ENCODE assay signal across 8 cellular contexts in the genomic region with DNA sequence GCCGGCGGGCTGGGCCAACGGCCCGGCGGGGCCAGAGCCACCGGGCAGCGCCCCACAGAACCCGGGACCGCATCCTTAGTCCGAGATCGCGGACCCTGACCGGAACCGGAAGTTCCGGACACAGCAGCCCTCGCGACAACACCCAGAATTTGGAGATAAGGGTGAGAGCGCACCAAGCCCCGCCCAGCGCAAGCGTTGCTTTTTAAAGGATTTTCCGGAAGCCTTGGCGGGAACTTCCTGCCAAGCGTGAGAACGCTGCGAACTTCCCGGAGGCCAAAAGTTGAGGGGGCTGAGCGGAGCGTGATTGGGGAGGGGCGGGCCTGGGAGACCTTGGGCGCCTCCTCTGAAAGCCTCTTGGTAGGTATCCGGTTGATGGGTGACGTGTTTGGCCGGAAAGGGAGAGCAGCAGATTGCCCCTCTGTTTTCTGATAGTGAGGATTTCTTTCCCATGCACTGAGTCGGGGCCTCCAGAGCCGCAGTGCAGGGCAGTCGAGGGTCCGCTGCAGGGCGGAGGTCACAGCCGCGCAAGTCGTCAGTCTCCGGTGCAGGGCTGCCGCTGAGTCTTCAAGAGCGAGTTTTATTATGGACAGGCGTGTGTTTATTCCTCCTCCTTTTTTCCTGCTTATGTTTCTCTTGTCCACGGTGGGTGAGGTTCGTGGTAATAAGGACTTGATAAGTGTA. TPM values are rescaled to one million over a fixed set of nuclear protein-coding genes. Genes with fewer than 3 reads are reported as not detected.
DNase-seq lines count a peak whose midpoint lies in the region; ATAC-seq and TF ChIP-seq lines count a peak whose summit lies in the region.

Gene MTRF1L, minus strand, starts transcription at position 97 of the 681 bp plus-strand sequence. Its CDS starts 24 bp downstream, at position 73.

- H3K27ac Mint-ChIP-seq in IgD-negative memory B cell, result peak within 1 kb of the TSS; percentile 88 to 95 (median 89)

- peaks cover 33% of the 10 kb centered on the region for H3K4me1 ChIP-seq in PC-9 (replicated peaks; ENCODE audit: insufficient read depth)

- BruUV-seq in PC-9 (replicated peaks; lab: Mats Ljungman, UMichigan), result TSS peak; percentile 78

- H3K9me2 ChIP-seq in PC-9 (ENCODE audit: insufficient read depth), result no peaks in the 10 kb centered on the region; the same call in 1 of the 2 replicates

- H3K4me1 Mint-ChIP-seq in IgD-negative memory B cell, result peaks cover 38 to 46% (median 39%) of the 10 kb centered on the region in 3 donors

- no peak for TF ChIP-seq CTCF in PC-9 (conservative IDR thresholded peaks at IDR 0.05)
- no peak for TF ChIP-seq CTCF in epithelial cell of proximal tubule (conservative IDR thresholded peaks at IDR 0.05; ENCODE audit: low read depth, low read length)

- intact Hi-C loops in PC-9 (cut with micrococcal nuclease; ENCODE audit: unreplicated experiment), result no loop called here

- H3K9me3 ChIP-seq in PC-9 (ENCODE audit: insufficient read depth, low read depth), result no peaks in the 10 kb centered on the region

- peak within 1 kb of the TSS; percentile 99 for H3K4me2 ChIP-seq in PC-9

- H3F3A ChIP-seq in PC-9 (ENCODE audit: insufficient read depth, low read depth), result peaks cover 13% of the 10 kb centered on the region; the same call in 1 of the 2 replicates

- ATAC-seq in GM21529 (IDR thresholded peaks at IDR 0.05; ENCODE audit: unreplicated experiment), result peak; percentile 88

- POLR2A ChIA-PET in PC-9 (lab: Charles Lee; ENCODE audit: unreplicated experiment), result interaction anchor here (0.6 kb wide), 1 partner anchor 19 kb away, joined by 6 read pairs; no protein-coding TSS in a partner anchor

- H3K4me3 ChIP-seq in PC-9 (peak within 1 kb of the TSS; percentile 96), epithelial cell of proximal tubule (ENCODE audit: low read depth, low read length) (peak within 1 kb of the TSS; percentile 81)

- H3K36me3 ChIP-seq in PC-9 (ENCODE audit: low read depth), result peaks cover 13% of the 10 kb centered on the region

- peaks cover 5% of the 10 kb centered on the region for H3K36me3 Mint-ChIP-seq in IgD-negative memory B cell

- H3K27ac ChIP-seq in PC-9, result peak within 1 kb of the TSS; percentile 79

- peaks cover 9% of the 10 kb centered on the region; the same call in 1 of the 2 replicates for H4K20me1 ChIP-seq in PC-9 (ENCODE audit: insufficient read depth)

- H3K27me3 ChIP-seq in PC-9 (ENCODE audit: insufficient read depth, low read depth), result no peaks in the 10 kb centered on the region

- H3K27me3 Mint-ChIP-seq in IgD-negative memory B cell, result no peaks in the 10 kb centered on the region

- H3K9me3 Mint-ChIP-seq in IgD-negative memory B cell, result no peaks in the 10 kb centered on the region

- DNase-seq in DMS114 treated with DMSO at 0.1 percent for 48 hours (lab: John Stamatoyannopoulos, UW; ENCODE audit: unreplicated experiment), result peak; percentile 80
- DNase-seq in PC-9, result peak; percentile 86 to 92
- DNase-seq in activated T-cell treated with anti-CD3 and anti-CD28 coated beads, Interleukin-2, amount 50 U/mL, for 1 hour, result peak; percentile 80
- DNase-seq in epithelial cell of proximal tubule (ENCODE audit: low read depth), result peak; percentile 66
- DNase-seq in mucosa of gallbladder (ENCODE audit: low spot score), result peak; percentile 92
- peak; percentile 61 to 75 for DNase-seq in stimulated activated CD8-positive, alpha-beta memory T cell treated with anti-CD3 and anti-CD28 coated beads, Interleukin-4, amount 100 ng/mL, for 4 hours (ENCODE audit: low read depth in 2 of 2, low spot score in 1 of 2)

- peak within 1 kb of the TSS; percentile 91 for H2AFZ ChIP-seq in PC-9

- H3K79me2 ChIP-seq in PC-9 (ENCODE audit: low read depth), result peaks cover 58% of the 10 kb centered on the region

- CTCF ChIA-PET in PC-9 (lab: Charles Lee), result interaction anchor here (0.6 kb wide), 1 partner anchor 1762 kb away, joined by 3 read pairs; no protein-coding TSS in a partner anchor

- peak within 1 kb of the TSS; percentile 92 to 100 (median 96) for H3K4me3 Mint-ChIP-seq in IgD-negative memory B cell

RNA-seq across cellular contexts. Expression of gene MTRF1L, which starts in this region (rescaled TPM):
- polyA plus RNA-seq in IgD-negative memory B cell, result 12.5 TPM
- total RNA-seq in PC-9 (2021) (5.7 and 8.0 TPM in 2 replicates), epithelial cell of proximal tubule (18.4 and 19.0 TPM in 2 replicates), mucosa of gallbladder (18.2 TPM)

Comparison
In these comparisons a context has a peak if more than half of its experiments do, and no peak if none do; other contexts are left out.
1. Peak in every context shown above with its lines: DNase-seq, ATAC-seq, H3K4me3 ChIP-seq and H3K27ac ChIP-seq.